In the genomic region with DNA sequence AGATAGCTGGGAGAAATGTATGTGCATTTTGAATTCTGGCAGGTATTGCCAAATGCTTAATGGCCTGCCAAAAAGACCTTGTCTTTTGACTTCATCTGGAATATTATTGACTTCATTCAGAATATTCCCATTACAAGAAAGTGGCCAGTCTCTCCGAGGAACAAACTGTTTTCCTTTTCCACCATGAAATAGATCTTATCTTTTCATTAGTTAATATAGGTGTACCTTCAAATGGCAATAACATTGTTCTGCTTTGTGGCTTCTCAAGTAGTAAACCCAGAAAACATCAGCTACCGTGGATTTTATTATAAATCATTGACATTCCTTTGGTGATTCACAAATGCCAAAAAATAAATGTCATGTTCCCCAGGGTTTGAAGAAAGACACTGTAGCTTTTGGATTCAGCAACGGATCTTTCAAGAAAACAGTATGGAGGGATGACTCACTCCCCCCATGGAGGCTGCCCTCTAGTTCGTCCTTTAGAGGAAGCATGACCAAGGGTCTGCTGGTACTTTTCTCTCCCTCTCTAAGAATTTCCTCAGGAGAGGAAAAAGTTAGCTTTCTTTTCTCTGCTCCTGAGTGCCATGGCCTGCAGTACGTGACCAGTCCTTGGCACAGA, we compare ENCODE assay signal across 8 cellular contexts. TPM values are rescaled to one million over a fixed set of nuclear protein-coding genes. Genes with fewer than 3 reads are reported as not detected.
DNase-seq lines count a peak whose midpoint lies in the region; TF ChIP-seq lines count a peak whose summit lies in the region.

No MANE protein-coding gene starts in this region.

- no peaks in the 10 kb centered on the region for H3K9me3 ChIP-seq in H9 (ENCODE audit: control insufficient read depth, low read depth, low read length)

- H3K18ac ChIP-seq in H9 (ENCODE audit: insufficient read length, low read depth, low read length), result peak overlapping the region; percentile 27

- peak overlapping the region; percentile 85 for H2AFZ ChIP-seq in ACC112 (ENCODE audit: low read length, unreplicated experiment)
- peak overlapping the region; percentile 83 for H2AFZ ChIP-seq in H9 (ENCODE audit: low read length)

- no peak overlapping the region for H2BK15ac ChIP-seq in H9 (ENCODE audit: low read depth, low read length)

- DNase-seq in H9, result no peak
- DNase-seq in amniotic epithelial cell (ENCODE audit: low read depth), result peak; percentile 18
- peak; percentile 43 for DNase-seq in kidney glomerular epithelial cell (lab: John Stamatoyannopoulos, UW)
- DNase-seq in GM19240 (ENCODE audit: insufficient read length, low spot score), result no peak
- no peak for DNase-seq in activated CD8-positive, alpha-beta memory T cell treated with anti-CD3 and anti-CD28 coated beads for 24 hours
- no peak for DNase-seq in DMS79 (lab: John Stamatoyannopoulos, UW)
- no peak for DNase-seq in NCI-H146 (lab: John Stamatoyannopoulos, UW)

- no peak overlapping the region for H2BK20ac ChIP-seq in H9 (ENCODE audit: low read depth, low read length, poor library complexity, severe bottlenecking)

- H3K79me2 ChIP-seq in ACC112 (ENCODE audit: control insufficient read depth, insufficient read depth, low read length, unreplicated experiment) (peaks cover 10% of the 10 kb centered on the region), H9 (ENCODE audit: insufficient read depth, low read length) (no peaks in the 10 kb centered on the region)

- H3K23me2 ChIP-seq in H9 (ENCODE audit: insufficient read length, low read depth, low read length, poor library complexity, severe bottlenecking), result peaks cover 13% of the 10 kb centered on the region

- H3K36me3 Mint-ChIP-seq in H9 (ENCODE audit: insufficient read depth in 1 of 3, low read depth in 3 of 3), result no peaks in the 10 kb centered on the region

- no CpG with 5 or more reads among the region's 5 CpGs for WGBS in H9 (ENCODE audit: extremely low coverage, insufficient read length, low lambda C conversion rate)

- no peak overlapping the region for H2BK12ac ChIP-seq in H9 (ENCODE audit: insufficient read length, low read depth, low read length)

- H3K9ac ChIP-seq in H9 (ENCODE audit: extremely low read depth, insufficient read length, low read length), result peak overlapping the region; percentile 6

- H3K4me3 ChIP-seq in ACC112 (ENCODE audit: low read depth, low read length), result peak overlapping the region; percentile 89

- H3K4me1 Mint-ChIP-seq in H9, result peaks cover 27 to 28% of the 10 kb centered on the region in 2 experiments

- peak overlapping the region; percentile 96 for H3K4me2 ChIP-seq in H9 (ENCODE audit: insufficient read depth, insufficient read length, low read length)

- no peak overlapping the region for H2AK5ac ChIP-seq in H9 (ENCODE audit: insufficient read length, low read length)

- H3K14ac ChIP-seq in H9 (ENCODE audit: insufficient read depth, low read length), result peak overlapping the region; percentile 25; the same call in 1 of the 2 replicates

- H3K27ac Mint-ChIP-seq in H9, result peak overlapping the region in 1 of 3 experiments; percentile 70; a peak in 1 of 7 replicates

- H2BK5ac ChIP-seq in H9 (ENCODE audit: insufficient read length, low read length), result no peak overlapping the region

- no peak overlapping the region for H3T11ph ChIP-seq in H9 (ENCODE audit: low read length)

- H3K79me1 ChIP-seq in H9 (ENCODE audit: insufficient read depth, low read depth, low read length, poor library complexity, severe bottlenecking), result no peaks in the 10 kb centered on the region

- H3K9me3 Mint-ChIP-seq in H9, result no peaks in the 10 kb centered on the region

- H3K4me1 ChIP-seq in ACC112 (ENCODE audit: control insufficient read depth, insufficient read depth, low read length, unreplicated experiment) (peaks cover 10% of the 10 kb centered on the region), H9 (ENCODE audit: insufficient read depth, low read length) (no peaks in the 10 kb centered on the region; the same call in 1 of the 2 replicates)

- peak overlapping the region; percentile 70 for H3K27ac ChIP-seq in ACC112 (ENCODE audit: low read depth, low read length)
- H3K27ac ChIP-seq in H9 (ENCODE audit: insufficient read length, low read depth, low read length), result no peak overlapping the region

- no peak overlapping the region for H4K91ac ChIP-seq in H9 (ENCODE audit: insufficient read length, low read depth, low read length)

- no peak overlapping the region for H3K23ac ChIP-seq in H9 (ENCODE audit: insufficient read length, low read depth, low read length)

- no peaks in the 10 kb centered on the region for H3K27me3 ChIP-seq in ACC112 (ENCODE audit: insufficient read depth, low read length)
- H3K27me3 ChIP-seq in H9 (ENCODE audit: insufficient read depth, low read length), result peaks cover 4% of the 10 kb centered on the region; the same call in 1 of the 2 replicates

- no peak overlapping the region for H2BK120ac ChIP-seq in H9 (ENCODE audit: low read depth, low read length, poor library complexity, severe bottlenecking)

- H3K4ac ChIP-seq in H9 (ENCODE audit: low read depth, low read length), result no peak overlapping the region

- H3K56ac ChIP-seq in H9 (ENCODE audit: insufficient read length, low read depth, low read length), result no peak overlapping the region

- no peaks in the 10 kb centered on the region for H4K20me1 ChIP-seq in H9 (ENCODE audit: control insufficient read depth, insufficient read depth, insufficient read length)

- H4K8ac ChIP-seq in H9 (replicated peaks; ENCODE audit: insufficient read length, low read depth, low read length), result no peak overlapping the region

- peak overlapping the region; percentile 76 to 90 for H3K4me3 Mint-ChIP-seq in H9

- no peak overlapping the region for H4K5ac ChIP-seq in H9 (ENCODE audit: insufficient read length, low read depth, low read length)

- H3K36me3 ChIP-seq in ACC112 (ENCODE audit: insufficient read depth, low read length), result no peaks in the 10 kb centered on the region

- TF ChIP-seq CTCF in H9 (conservative IDR thresholded peaks at IDR 0.05), result no peak

- H3K27me3 Mint-ChIP-seq in H9 (ENCODE audit: low read depth), result peaks cover 49% of the 10 kb centered on the region

RNA-seq across cellular contexts. Expression of a gene that starts 1.1 kb away (rescaled TPM):
- total RNA-seq in H9 (2021), result 3.5 and 3.7 TPM in 2 replicates

Comparison
In these comparisons a context has a peak if more than half of its experiments do, and no peak if none do; other contexts are left out.
1. DNase-seq: peak in amniotic epithelial cell (single experiment) and kidney glomerular epithelial cell (single experiment); none in H9 (single experiment), GM19240 (single experiment), activated CD8-positive, alpha-beta memory T cell treated with anti-CD3 and anti-CD28 coated beads for 24 hours (single experiment), DMS79 (single experiment) and NCI-H146 (single experiment).